Comparison of ENCODE assay signal across 8 cellular contexts in genomic region chr14:65999865-66000264, GRCh38.
"Had no signal": no experiment of that assay in that cellular context is flagged by ENCODE, and none has a peak within 500 bp of the region (broad histone marks: within the 10 kb centered on the region; RNA-seq: fewer than 3 reads in every experiment).

No MANE protein-coding gene starts in this region.

- H3K27ac Mint-ChIP-seq: H9, IgD-negative memory B cell had no signal

- H3K4me2 ChIP-seq: KMS-11 had no signal

- H3K4me3 ChIP-seq: GM23248 had no signal

- H3K4me1 Mint-ChIP-seq: IgD-negative memory B cell had no signal

- H3K4me3 Mint-ChIP-seq: H9, IgD-negative memory B cell had no signal

- ATAC-seq: HepG2 had no signal

- DNase-seq: GM23248, H9, HCEC 1CT, Karpas-422, KBM-7 had no signal

- H3K9ac ChIP-seq: GM23248, KMS-11 had no signal

- H2AFZ ChIP-seq: GM23248 had no signal

- H3K27ac ChIP-seq: GM23248, KMS-11 had no signal
